In genomic region chr1:218498061-218498938, GRCh38 we compare ENCODE assay signal across 10 cellular contexts.
DNase-seq lines count a peak whose midpoint lies in the region; ATAC-seq and TF ChIP-seq lines count a peak whose summit lies in the region.
"Had no signal": no experiment of that assay in that cellular context is flagged by ENCODE, and none has a peak within 500 bp of the region (broad histone marks: within the 10 kb centered on the region; RNA-seq: fewer than 3 reads in every experiment).

No MANE protein-coding gene starts in this region.

- no peaks in the 10 kb centered on the region for H3K9me3 ChIP-seq in gastrocnemius medialis

- H3K27ac ChIP-seq in gastrocnemius medialis = peak overlapping the region; percentile 14 to 57 (median 31)

- no peak for TF ChIP-seq CTCF in gastrocnemius medialis (IDR thresholded peaks at IDR 0.05 in 4 of 5, conservative IDR thresholded peaks at IDR 0.05 in 1 of 5)

- H3K27me3 ChIP-seq in gastrocnemius medialis = no peaks in the 10 kb centered on the region

- in situ Hi-C loops in gastrocnemius medialis (cut with MboI; ENCODE audit: low sequenced_read_pairs in 4 of 4) = no loop called here

- no peak for TF ChIP-seq POLR2A in gastrocnemius medialis (IDR thresholded peaks at IDR 0.05)

- DNase-seq in EH (ENCODE audit: low read depth) (peak; percentile 91), SW 1271 (lab: John Stamatoyannopoulos, UW) (peak; percentile 41 to 71), glomerular visceral epithelial cell (ENCODE audit: extremely low spot score) (peak; percentile 85), gastrocnemius medialis (no peak), T-helper 2 cell (no peak), SKM-1 treated with dmso at 0.1 percent for 144 hours (lab: John Stamatoyannopoulos, UW; ENCODE audit: unreplicated experiment) (no peak), CD1c-positive myeloid dendritic cell (ENCODE audit: extremely low spot score) (no peak)
- DNase-seq: cerebellar nuclear complex had no signal

- H3K4me1 ChIP-seq in gastrocnemius medialis = peaks cover 14 to 36% of the 10 kb centered on the region in 2 donors

- intact Hi-C loops in gastrocnemius medialis (cut with DNase I; ENCODE audit: low total_unique reads) = no loop called here

- ATAC-seq in gastrocnemius medialis = no peak
- ATAC-seq in HG02840 (IDR thresholded peaks at IDR 0.05; ENCODE audit: low FRiP score, unreplicated experiment) = no peak
- ATAC-seq: natural killer cell treated with Interleukin-12 subunit alpha and Interleukin-12 subunit beta and Interleukin-15 and Interleukin-18, amount 100 ng/mL, for 72 hours had no signal

- H3K4me3 ChIP-seq in gastrocnemius medialis = peak overlapping the region; percentile 27 to 57 (median 36)

- no peaks in the 10 kb centered on the region for H3K36me3 ChIP-seq in gastrocnemius medialis

Comparison
In these comparisons a context has a peak if more than half of its experiments do, and no peak if none do; other contexts are left out.
1. DNase-seq: peak in EH (single experiment), SW 1271 (2 of 2) and glomerular visceral epithelial cell (single experiment); none in gastrocnemius medialis (0 of 2), T-helper 2 cell (0 of 5), SKM-1 treated with dmso at 0.1 percent for 144 hours (single experiment) and CD1c-positive myeloid dendritic cell (single experiment).